In the genomic region with DNA sequence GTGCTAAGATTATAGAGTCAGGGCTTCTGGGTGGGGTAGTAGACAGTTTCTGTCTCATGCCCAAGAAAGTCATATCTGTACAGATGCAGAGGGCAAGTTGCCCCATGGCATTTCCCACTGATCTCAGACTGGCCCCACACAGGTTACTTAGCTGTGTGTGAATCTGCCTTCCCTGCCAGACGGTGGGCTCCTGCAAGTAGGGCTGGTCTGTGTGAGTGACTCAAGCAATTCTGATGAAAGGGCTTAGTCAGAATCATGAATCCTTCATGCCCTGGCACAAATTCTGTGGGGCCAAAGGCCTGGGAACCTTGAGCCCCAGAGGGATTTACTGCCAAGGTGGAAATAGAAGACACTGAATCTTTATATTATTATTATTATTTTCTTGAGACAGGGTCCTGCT, we compare ENCODE assay signal across 30 cellular contexts. TPM values are rescaled to one million over a fixed set of nuclear protein-coding genes. Genes with fewer than 3 reads are reported as not detected.
DNase-seq lines count a peak whose midpoint lies in the region; ATAC-seq, FAIRE-seq and TF ChIP-seq lines count a peak whose summit lies in the region.
"Had no signal": no experiment of that assay in that cellular context is flagged by ENCODE, and none has a peak within 500 bp of the region (broad histone marks: within the 10 kb centered on the region; RNA-seq: fewer than 3 reads in every experiment).

No MANE protein-coding gene starts in this region.

- H3K27me3 ChIP-seq in breast epithelium: peaks cover 0 to 3% of the 10 kb centered on the region in 2 donors
- no peaks in the 10 kb centered on the region for H3K27me3 ChIP-seq in bronchial epithelial cell (ENCODE audit: control insufficient read depth, insufficient read depth, low read length)
- no peaks in the 10 kb centered on the region for H3K27me3 ChIP-seq in lower lobe of right lung (ENCODE audit: low read depth)
- H3K27me3 ChIP-seq: ascending aorta, BLaER1 had no signal

- H3K36me3 ChIP-seq in breast epithelium (no peaks in the 10 kb centered on the region), bronchial epithelial cell (ENCODE audit: control insufficient read depth, insufficient read depth, low read length) (no peaks in the 10 kb centered on the region), lower lobe of right lung (no peaks in the 10 kb centered on the region)
- H3K36me3 ChIP-seq: ascending aorta, BLaER1 had no signal

- H3K4me1 ChIP-seq in breast epithelium (no peaks in the 10 kb centered on the region), lower lobe of right lung (no peaks in the 10 kb centered on the region)
- H3K4me1 ChIP-seq: BLaER1, psoas muscle had no signal

- FAIRE-seq in bronchial epithelial cell (lab: Jason Lieb, UNC): no peak
- FAIRE-seq: endometrium, G401.6 had no signal

- DNase-seq in MCF 10A (ENCODE audit: unreplicated experiment): peak; percentile 40
- no peak for DNase-seq in breast epithelium (ENCODE audit: low spot score in 2 of 2)
- peak; percentile 20 for DNase-seq in LHCN-M2 (ENCODE audit: low read depth)
- peak; percentile 64 for DNase-seq in bronchial epithelial cell (ENCODE audit: low read depth)
- no peak for DNase-seq in stimulated activated effector memory CD8-positive, alpha-beta T cell treated with anti-CD3 and anti-CD28 coated beads, Interleukin-12 subunit alpha, Interleukin-12 subunit beta, amount 100 ng/mL, for 72 hours (ENCODE audit: low spot score in 2 of 2)
- DNase-seq in lower lobe of right lung: no peak
- DNase-seq in SK-N-DZ (ENCODE audit: low spot score): no peak
- DNase-seq: activated CD8-positive, alpha-beta memory T cell treated with anti-CD3 and anti-CD28 coated beads, Interleukin-2, amount 10 ng/mL, durations not matched to agents 7 days and 5 days; activated naive CD4-positive, alpha-beta T cell treated with anti-CD3 and anti-CD28 coated beads, Interleukin-2, amount 50 U/mL, for 16 hours; dermis blood vessel endothelial cell; DMS153; left ventricle myocardium superior; midbrain; MM.1S; naive thymus-derived CD4-positive, alpha-beta T cell; NCI-H1417 treated with DMSO at 0.1 percent for 48 hours; NCI-H2081 treated with DMSO at 0.1 percent for 48 hours; NCI-H446 treated with DMSO at 0.1 percent for 48 hours; nucleus accumbens; psoas muscle; SK-N-SH; T-helper 2 cell had no signal

- peaks cover 5% of the 10 kb centered on the region for H3K4me1 Mint-ChIP-seq in MCF 10A (ENCODE audit: insufficient read depth, unreplicated experiment)
- H3K4me1 Mint-ChIP-seq in stimulated activated effector memory CD8-positive, alpha-beta T cell treated with anti-CD3 and anti-CD28 coated beads, Interleukin-12 subunit alpha, Interleukin-12 subunit beta, amount 100 ng/mL, for 72 hours: peaks cover 6% of the 10 kb centered on the region
- H3K4me1 Mint-ChIP-seq: activated CD8-positive, alpha-beta memory T cell treated with anti-CD3 and anti-CD28 coated beads, Interleukin-2, amount 10 ng/mL, durations not matched to agents 7 days and 5 days; central memory CD8-positive, alpha-beta T cell; naive thymus-derived CD4-positive, alpha-beta T cell had no signal

- H3K9me3 ChIP-seq in breast epithelium (no peaks in the 10 kb centered on the region), lower lobe of right lung (no peaks in the 10 kb centered on the region)
- H3K9me3 ChIP-seq: ascending aorta, BLaER1, psoas muscle, SK-N-SH had no signal

- intact Hi-C loops in MCF 10A (cut with micrococcal nuclease) (no loop called here), breast epithelium (cut with DNase I; ENCODE audit: low total_unique reads) (no loop called here), lower lobe of right lung (cut with DNase I) (no loop called here)

- ATAC-seq in stimulated activated effector memory CD8-positive, alpha-beta T cell treated with anti-CD3 and anti-CD28 coated beads, Interleukin-12 subunit alpha, Interleukin-12 subunit beta, amount 100 ng/mL, for 72 hours: peak; percentile 78
- ATAC-seq in lower lobe of right lung (no peak), HG03521 (IDR thresholded peaks at IDR 0.05; ENCODE audit: unreplicated experiment) (no peak)
- ATAC-seq: activated CD8-positive, alpha-beta memory T cell treated with anti-CD3 and anti-CD28 coated beads, Interleukin-2, amount 10 ng/mL, durations not matched to agents 7 days and 5 days; left ventricle myocardium superior; naive thymus-derived CD4-positive, alpha-beta T cell; psoas muscle had no signal

- TF ChIP-seq CTCF in MCF 10A (IDR thresholded peaks at IDR 0.05; ENCODE audit: unreplicated experiment) (no peak), breast epithelium (IDR thresholded peaks at IDR 0.05) (no peak), bronchial epithelial cell (IDR thresholded peaks at IDR 0.05; ENCODE audit: insufficient read depth, low read length, severe bottlenecking) (no peak), lower lobe of right lung (IDR thresholded peaks at IDR 0.05) (no peak)

- H3K27ac Mint-ChIP-seq in MCF 10A (ENCODE audit: low read depth, unreplicated experiment): no peak overlapping the region
- no peak overlapping the region for H3K27ac Mint-ChIP-seq in stimulated activated effector memory CD8-positive, alpha-beta T cell treated with anti-CD3 and anti-CD28 coated beads, Interleukin-12 subunit alpha, Interleukin-12 subunit beta, amount 100 ng/mL, for 72 hours
- H3K27ac Mint-ChIP-seq: activated CD8-positive, alpha-beta memory T cell treated with anti-CD3 and anti-CD28 coated beads, Interleukin-2, amount 10 ng/mL, durations not matched to agents 7 days and 5 days; naive thymus-derived CD4-positive, alpha-beta T cell had no signal

- no peak overlapping the region for H3K27ac ChIP-seq in breast epithelium
- no peak overlapping the region for H3K27ac ChIP-seq in lower lobe of right lung
- H3K27ac ChIP-seq: ascending aorta, BLaER1, psoas muscle had no signal

- TF ChIP-seq POLR2A in breast epithelium (IDR thresholded peaks at IDR 0.05): no peak

- BruUV-seq in MCF 10A (replicated peaks; lab: Mats Ljungman, UMichigan): no TSS peak

- POLR2A ChIA-PET in MCF 10A (lab: Yijun Ruan, JAX): no interaction called here

- CTCF ChIA-PET in MCF 10A (lab: Yijun Ruan, JAX): interaction anchor here (0.6 to 13.2 kb wide), 5 partner anchors 7 to 284 kb away, joined by 3 to 208 read pairs (median 28); no protein-coding TSS in a partner anchor

- H3K27me3 Mint-ChIP-seq in MCF 10A (ENCODE audit: insufficient read depth, unreplicated experiment): peaks cover 41% of the 10 kb centered on the region

- H3K36me3 Mint-ChIP-seq in MCF 10A (ENCODE audit: insufficient read depth, unreplicated experiment): peaks cover 5% of the 10 kb centered on the region
- H3K36me3 Mint-ChIP-seq in stimulated activated effector memory CD8-positive, alpha-beta T cell treated with anti-CD3 and anti-CD28 coated beads, Interleukin-12 subunit alpha, Interleukin-12 subunit beta, amount 100 ng/mL, for 72 hours: no peaks in the 10 kb centered on the region
- H3K36me3 Mint-ChIP-seq: activated CD8-positive, alpha-beta memory T cell treated with anti-CD3 and anti-CD28 coated beads, Interleukin-2, amount 10 ng/mL, durations not matched to agents 7 days and 5 days; naive thymus-derived CD4-positive, alpha-beta T cell had no signal

- H3K4me3 Mint-ChIP-seq in MCF 10A (ENCODE audit: unreplicated experiment): no peak overlapping the region
- H3K4me3 Mint-ChIP-seq in stimulated activated effector memory CD8-positive, alpha-beta T cell treated with anti-CD3 and anti-CD28 coated beads, Interleukin-12 subunit alpha, Interleukin-12 subunit beta, amount 100 ng/mL, for 72 hours: no peak overlapping the region
- H3K4me3 Mint-ChIP-seq: activated CD8-positive, alpha-beta memory T cell treated with anti-CD3 and anti-CD28 coated beads, Interleukin-2, amount 10 ng/mL, durations not matched to agents 7 days and 5 days; central memory CD8-positive, alpha-beta T cell; naive thymus-derived CD4-positive, alpha-beta T cell had no signal

- H3K4me3 ChIP-seq in breast epithelium: no peak overlapping the region
- no peak overlapping the region for H3K4me3 ChIP-seq in bronchial epithelial cell (ENCODE audit: low read depth, low read length)
- H3K4me3 ChIP-seq in lower lobe of right lung: no peak overlapping the region
- H3K4me3 ChIP-seq: ascending aorta, BLaER1, psoas muscle had no signal

- H3K9me3 Mint-ChIP-seq in MCF 10A (ENCODE audit: unreplicated experiment): no peaks in the 10 kb centered on the region
- H3K9me3 Mint-ChIP-seq in stimulated activated effector memory CD8-positive, alpha-beta T cell treated with anti-CD3 and anti-CD28 coated beads, Interleukin-12 subunit alpha, Interleukin-12 subunit beta, amount 100 ng/mL, for 72 hours: no peaks in the 10 kb centered on the region
- H3K9me3 Mint-ChIP-seq: central memory CD8-positive, alpha-beta T cell; naive thymus-derived CD4-positive, alpha-beta T cell had no signal

RNA-seq across cellular contexts. Expression of gene USH1C, which starts 30.4 kb away (rescaled TPM):
- total RNA-seq in MCF 10A (2022): not detected in 2 replicates
- total RNA-seq in breast epithelium: under 1 TPM in 1 of 3 donors, not detected in 2; 0.66 TPM
- not detected in 2 replicates for total RNA-seq in LHCN-M2 (2014; rRNA removed)
- not detected for polyA plus RNA-seq in LHCN-M2 (2012)
- total RNA-seq in bronchial epithelial cell: not detected in 2 replicates
- total RNA-seq in lower lobe of right lung: 0.30 TPM
- 4.3 and 5.8 TPM in 2 replicates for polyA plus RNA-seq in SK-N-DZ (2014; cell fraction: cytosol; rRNA removed)
- 21.0 and 21.4 TPM in 2 replicates for polyA plus RNA-seq in SK-N-DZ (2014; cell fraction: nucleus; rRNA removed)
- total RNA-seq: activated CD8-positive, alpha-beta memory T cell treated with anti-CD3 and anti-CD28 coated beads, Interleukin-2, amount 10 ng/mL, durations not matched to agents 7 days and 5 days; ascending aorta; dermis blood vessel endothelial cell; H4; naive thymus-derived CD4-positive, alpha-beta T cell; psoas muscle had no signal
- polyA plus RNA-seq: AG04450; naive thymus-derived CD4-positive, alpha-beta T cell; SK-N-SH had no signal

RNA-seq across cellular contexts. Expression of gene OTOG, which starts 33.2 kb away (rescaled TPM):
- total RNA-seq in MCF 10A (2022) (not detected in 2 replicates), breast epithelium (not detected), LHCN-M2 (2014; rRNA removed) (not detected in 2 replicates), bronchial epithelial cell (not detected in 2 replicates), lower lobe of right lung (not detected)
- not detected for polyA plus RNA-seq in LHCN-M2 (2012)
- 2.3 and 6.1 TPM in 2 replicates for polyA plus RNA-seq in SK-N-DZ (2014; cell fraction: cytosol; rRNA removed)
- polyA plus RNA-seq in SK-N-DZ (2014; cell fraction: nucleus; rRNA removed): 8.0 and 9.8 TPM in 2 replicates
- total RNA-seq: activated CD8-positive, alpha-beta memory T cell treated with anti-CD3 and anti-CD28 coated beads, Interleukin-2, amount 10 ng/mL, durations not matched to agents 7 days and 5 days; ascending aorta; dermis blood vessel endothelial cell; H4; left ventricle myocardium superior; naive thymus-derived CD4-positive, alpha-beta T cell; psoas muscle had no signal
- polyA plus RNA-seq: AG04450; naive thymus-derived CD4-positive, alpha-beta T cell; psoas muscle; SK-N-SH had no signal

RNA-seq across cellular contexts. Expression of gene ABCC8, which starts 37.2 kb away (rescaled TPM):
- not detected in 2 replicates for total RNA-seq in MCF 10A (2022)
- 10 to 100 TPM in 2 of 3 donors, 1 to 10 TPM in 1; 3.8 to 10.8 (median 10.5) TPM for total RNA-seq in breast epithelium
- total RNA-seq in LHCN-M2 (2014; rRNA removed): not detected in 2 replicates
- not detected for polyA plus RNA-seq in LHCN-M2 (2012)
- not detected in 2 replicates for total RNA-seq in bronchial epithelial cell
- total RNA-seq in lower lobe of right lung: 4.9 TPM
- polyA plus RNA-seq in SK-N-DZ (2014; cell fraction: cytosol; rRNA removed): 41.3 and 46.3 TPM in 2 replicates
- polyA plus RNA-seq in SK-N-DZ (2014; cell fraction: nucleus; rRNA removed): 473 and 813 TPM in 2 replicates
- total RNA-seq: ascending aorta, dermis blood vessel endothelial cell, H4 had no signal
- polyA plus RNA-seq: AG04450; naive thymus-derived CD4-positive, alpha-beta T cell had no signal

Comparison
In these comparisons a context has a peak if more than half of its experiments do, and no peak if none do; other contexts are left out.
1. DNase-seq: peak in MCF 10A (single experiment), LHCN-M2 (single experiment) and bronchial epithelial cell (single experiment); none in breast epithelium (0 of 2), stimulated activated effector memory CD8-positive, alpha-beta T cell treated with anti-CD3 and anti-CD28 coated beads, Interleukin-12 subunit alpha, Interleukin-12 subunit beta, amount 100 ng/mL, for 72 hours (0 of 2), lower lobe of right lung (single experiment) and SK-N-DZ (single experiment).